In the genomic region with DNA sequence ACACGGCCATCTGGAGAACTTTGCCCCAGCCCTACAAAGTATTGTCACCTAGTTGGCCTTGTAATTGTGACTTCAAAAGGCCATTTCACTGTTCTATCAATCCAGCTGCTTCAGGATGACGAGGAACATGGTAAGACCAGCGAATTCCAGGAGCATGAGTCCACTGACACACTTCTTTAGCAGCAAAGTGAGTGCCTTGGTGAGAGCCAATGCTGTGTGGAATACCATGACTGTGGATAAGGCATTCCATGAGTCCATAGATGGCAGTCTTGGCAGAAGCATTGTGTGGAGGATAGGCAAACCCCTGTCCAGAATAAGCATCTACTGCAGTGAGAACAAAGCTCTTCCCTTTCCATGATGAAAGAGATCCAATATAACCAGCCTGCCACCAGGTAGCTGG, we compare ENCODE assay signal across 35 cellular contexts.
"Had no signal": no experiment of that assay in that cellular context is flagged by ENCODE, and none has a peak within 500 bp of the region (broad histone marks: within the 10 kb centered on the region; RNA-seq: fewer than 3 reads in every experiment).

No MANE protein-coding gene starts in this region.

- H3K36me3 ChIP-seq: ascending aorta, brain microvascular endothelial cell had no signal

- H3K27me3 ChIP-seq: ascending aorta, body of pancreas, brain microvascular endothelial cell had no signal

- H3K9me3 Mint-ChIP-seq: activated naive CD4-positive, alpha-beta T cell treated with anti-CD3 and anti-CD28 coated beads, Interleukin-2, amount 50 U/mL, for 24 hours; activated T-cell treated with anti-CD3 and anti-CD28 coated beads, Interleukin-2, amount 50 U/mL, for 24 hours; T-helper 1 cell treated with Interleukin-12 subunit alpha and Interleukin-12 subunit beta and Interleukin-4 antibody, amounts not matched to agents 30 μg/mL and 1 μg/mL, for 36 hours had no signal

- ATAC-seq: activated CD8-positive, alpha-beta memory T cell treated with anti-CD3 and anti-CD28 coated beads, Interleukin-2, amount 10 ng/mL, durations not matched to agents 7 days and 5 days; activated CD8-positive, alpha-beta T cell treated with anti-CD3 and anti-CD28 coated beads for 36 hours; activated naive CD8-positive, alpha-beta T cell treated with anti-CD3 and anti-CD28 coated beads, Interleukin-2, amount 50 U/mL, for 24 hours; body of pancreas had no signal

- H3K27me3 Mint-ChIP-seq: activated B cell treated with CpG ODN at 0.5 μM for 24 hours; activated CD4-positive, alpha-beta memory T cell treated with anti-CD3 and anti-CD28 coated beads for 36 hours; activated CD4-positive, alpha-beta T cell treated with anti-CD3 and anti-CD28 coated beads, Interleukin-2, amount 10 ng/mL, durations not matched to agents 24 days and 14 days; activated CD8-positive, alpha-beta memory T cell treated with anti-CD3 and anti-CD28 coated beads, Interleukin-2, amount 10 ng/mL, durations not matched to agents 7 days and 5 days; activated CD8-positive, alpha-beta T cell treated with anti-CD3 and anti-CD28 coated beads for 36 hours; activated naive CD4-positive, alpha-beta T cell treated with anti-CD3 and anti-CD28 coated beads, Interleukin-2, amount 10 ng/mL, durations not matched to agents 7 days and 5 days; activated naive CD4-positive, alpha-beta T cell treated with anti-CD3 and anti-CD28 coated beads, Interleukin-2, amount 50 U/mL, for 24 hours; activated naive CD8-positive, alpha-beta T cell; activated naive CD8-positive, alpha-beta T cell treated with anti-CD3 and anti-CD28 coated beads, Interleukin-2, amount 10 ng/mL, durations not matched to agents 7 days and 5 days; activated naive CD8-positive, alpha-beta T cell treated with anti-CD3 and anti-CD28 coated beads, Interleukin-2, amount 50 U/mL, for 24 hours; activated T-cell treated with anti-CD3 and anti-CD28 coated beads, Interleukin-2, amount 50 U/mL, for 24 hours had no signal

- H3K4me1 Mint-ChIP-seq: activated B cell treated with CpG ODN at 0.5 μM for 24 hours; activated CD4-positive, alpha-beta T cell treated with anti-CD3 and anti-CD28 coated beads, Interleukin-2, amount 10 ng/mL, durations not matched to agents 24 days and 14 days; activated CD8-positive, alpha-beta memory T cell treated with anti-CD3 and anti-CD28 coated beads, Interleukin-2, amount 10 ng/mL, durations not matched to agents 7 days and 5 days; activated naive CD4-positive, alpha-beta T cell treated with anti-CD3 and anti-CD28 coated beads, Interleukin-2, amount 10 ng/mL, durations not matched to agents 7 days and 5 days; activated naive CD4-positive, alpha-beta T cell treated with anti-CD3 and anti-CD28 coated beads, Interleukin-2, amount 50 U/mL, for 24 hours; activated naive CD8-positive, alpha-beta T cell treated with anti-CD3 and anti-CD28 coated beads, Interleukin-2, amount 10 ng/mL, durations not matched to agents 7 days and 5 days; activated naive CD8-positive, alpha-beta T cell treated with anti-CD3 and anti-CD28 coated beads, Interleukin-2, amount 50 U/mL, for 24 hours had no signal

- H3K27ac ChIP-seq: ascending aorta, body of pancreas, brain microvascular endothelial cell, VCaP had no signal

- H3K4me1 ChIP-seq: ascending aorta, body of pancreas had no signal

- H3K4me3 Mint-ChIP-seq: activated B cell treated with CpG ODN at 0.5 μM for 24 hours; activated CD4-positive, alpha-beta memory T cell treated with anti-CD3 and anti-CD28 coated beads for 36 hours; activated CD4-positive, alpha-beta T cell treated with anti-CD3 and anti-CD28 coated beads, Interleukin-2, amount 10 ng/mL, durations not matched to agents 24 days and 14 days; activated CD8-positive, alpha-beta memory T cell treated with anti-CD3 and anti-CD28 coated beads, Interleukin-2, amount 10 ng/mL, durations not matched to agents 7 days and 5 days; activated CD8-positive, alpha-beta T cell treated with anti-CD3 and anti-CD28 coated beads for 36 hours; activated naive CD4-positive, alpha-beta T cell treated with anti-CD3 and anti-CD28 coated beads, Interleukin-2, amount 10 ng/mL, durations not matched to agents 7 days and 5 days; activated naive CD4-positive, alpha-beta T cell treated with anti-CD3 and anti-CD28 coated beads, Interleukin-2, amount 50 U/mL, for 24 hours; activated naive CD8-positive, alpha-beta T cell; activated naive CD8-positive, alpha-beta T cell treated with anti-CD3 and anti-CD28 coated beads, Interleukin-2, amount 10 ng/mL, durations not matched to agents 7 days and 5 days; activated naive CD8-positive, alpha-beta T cell treated with anti-CD3 and anti-CD28 coated beads, Interleukin-2, amount 50 U/mL, for 24 hours; activated T-cell treated with anti-CD3 and anti-CD28 coated beads, Interleukin-2, amount 50 U/mL, for 24 hours; T-helper 1 cell treated with Interleukin-12 subunit alpha and Interleukin-12 subunit beta and Interleukin-4 antibody, amounts not matched to agents 30 μg/mL and 1 μg/mL, for 36 hours; T-helper 2 cell treated with Interferon-gamma antibody and Interleukin-4, amounts not matched to agents 5 μg/mL and 100 μg/mL, for 36 hours had no signal

- H3K27ac Mint-ChIP-seq: activated B cell treated with CpG ODN at 0.5 μM for 24 hours; activated CD4-positive, alpha-beta memory T cell treated with anti-CD3 and anti-CD28 coated beads for 36 hours; activated CD4-positive, alpha-beta T cell treated with anti-CD3 and anti-CD28 coated beads, Interleukin-2, amount 10 ng/mL, durations not matched to agents 24 days and 14 days; activated CD8-positive, alpha-beta memory T cell treated with anti-CD3 and anti-CD28 coated beads, Interleukin-2, amount 10 ng/mL, durations not matched to agents 7 days and 5 days; activated CD8-positive, alpha-beta T cell treated with anti-CD3 and anti-CD28 coated beads for 36 hours; activated naive CD4-positive, alpha-beta T cell treated with anti-CD3 and anti-CD28 coated beads, Interleukin-2, amount 10 ng/mL, durations not matched to agents 7 days and 5 days; activated naive CD4-positive, alpha-beta T cell treated with anti-CD3 and anti-CD28 coated beads, Interleukin-2, amount 50 U/mL, for 24 hours; activated naive CD8-positive, alpha-beta T cell; activated naive CD8-positive, alpha-beta T cell treated with anti-CD3 and anti-CD28 coated beads, Interleukin-2, amount 10 ng/mL, durations not matched to agents 7 days and 5 days; activated naive CD8-positive, alpha-beta T cell treated with anti-CD3 and anti-CD28 coated beads, Interleukin-2, amount 50 U/mL, for 24 hours; activated T-cell treated with anti-CD3 and anti-CD28 coated beads, Interleukin-2, amount 50 U/mL, for 24 hours; activated T-helper 2 cell treated with anti-CD3 and anti-CD28 coated beads, Interferon-gamma antibody, Interleukin-2, Interleukin-4, amounts not matched to agents 10 μg/mL and 5 μg/mL and 100 μg/mL, durations not matched to agents 14 hours and 24 hours and 36 hours; T-helper 1 cell treated with Interleukin-12 subunit alpha and Interleukin-12 subunit beta and Interleukin-4 antibody, amounts not matched to agents 30 μg/mL and 1 μg/mL, for 36 hours; T-helper 2 cell treated with Interferon-gamma antibody and Interleukin-4, amounts not matched to agents 5 μg/mL and 100 μg/mL, for 36 hours had no signal

- H3K4me3 ChIP-seq: ascending aorta, body of pancreas had no signal

- FAIRE-seq: TTC549 had no signal

- H3K36me3 Mint-ChIP-seq: activated CD4-positive, alpha-beta memory T cell treated with anti-CD3 and anti-CD28 coated beads for 36 hours; activated CD8-positive, alpha-beta memory T cell treated with anti-CD3 and anti-CD28 coated beads, Interleukin-2, amount 10 ng/mL, durations not matched to agents 7 days and 5 days; activated naive CD4-positive, alpha-beta T cell treated with anti-CD3 and anti-CD28 coated beads, Interleukin-2, amount 10 ng/mL, durations not matched to agents 7 days and 5 days; activated naive CD4-positive, alpha-beta T cell treated with anti-CD3 and anti-CD28 coated beads, Interleukin-2, amount 50 U/mL, for 24 hours; activated naive CD8-positive, alpha-beta T cell; activated naive CD8-positive, alpha-beta T cell treated with anti-CD3 and anti-CD28 coated beads, Interleukin-2, amount 10 ng/mL, durations not matched to agents 7 days and 5 days had no signal

- H3K9me3 ChIP-seq: ascending aorta, body of pancreas had no signal

- DNase-seq: activated B cell treated with CpG ODN at 0.5 μM for 24 hours; activated CD4-positive, alpha-beta memory T cell treated with anti-CD3 and anti-CD28 coated beads for 36 hours; activated CD4-positive, alpha-beta T cell treated with anti-CD3 and anti-CD28 coated beads for 4 hours; activated CD4-positive, alpha-beta T cell treated with anti-CD3 and anti-CD28 coated beads, Interleukin-2, amount 10 ng/mL, durations not matched to agents 24 days and 14 days; activated CD4-positive, alpha-beta T cell treated with anti-CD3 and anti-CD28 coated beads, Interleukin-2, amount 50 U/mL, for 1 hour; activated CD4-positive, alpha-beta T cell treated with anti-CD3 and anti-CD28 coated beads, Interleukin-2, amount 50 U/mL, for 4 hours; activated CD4-positive, CD25-positive, alpha-beta regulatory T cell treated with anti-CD3 and anti-CD28 coated beads, Interleukin-2, amount 50 U/mL, for 72 hours; activated CD8-positive, alpha-beta memory T cell treated with anti-CD3 and anti-CD28 coated beads for 24 hours; activated CD8-positive, alpha-beta memory T cell treated with anti-CD3 and anti-CD28 coated beads, Interleukin-2, amount 10 ng/mL, durations not matched to agents 7 days and 5 days; activated CD8-positive, alpha-beta memory T cell treated with anti-CD3 and anti-CD28 coated beads, Interleukin-2, amount 50 U/mL, for 48 hours; activated CD8-positive, alpha-beta T cell treated with anti-CD3 and anti-CD28 coated beads for 36 hours; activated effector memory CD4-positive, alpha-beta T cell treated with Interleukin-2 at 50 U/mL for 16 hours; activated gamma-delta T cell; activated naive CD4-positive, alpha-beta T cell treated with anti-CD3 and anti-CD28 coated beads, Interleukin-2, amount 10 ng/mL, durations not matched to agents 7 days and 5 days; activated naive CD4-positive, alpha-beta T cell treated with Interleukin-2 at 50 U/mL for 16 hours; activated naive CD8-positive, alpha-beta T cell treated with anti-CD3 and anti-CD28 coated beads, Interleukin-2, amount 10 ng/mL, durations not matched to agents 7 days and 5 days; activated naive CD8-positive, alpha-beta T cell treated with anti-CD3 and anti-CD28 coated beads, Interleukin-2, amount 50 U/mL, for 24 hours; activated T-cell treated with anti-CD3 and anti-CD28 coated beads, Interleukin-2, amount 50 U/mL, for 24 hours; activated T-cell treated with anti-CD3 and anti-CD28 coated beads, Interleukin-2, amount 50 U/mL, for 48 hours; amygdala; anterior cingulate cortex; body of pancreas; central memory CD4-positive, alpha-beta T cell; T-helper 1 cell; T-helper 2 cell; T-helper 9 cell had no signal
